In the genomic region with DNA sequence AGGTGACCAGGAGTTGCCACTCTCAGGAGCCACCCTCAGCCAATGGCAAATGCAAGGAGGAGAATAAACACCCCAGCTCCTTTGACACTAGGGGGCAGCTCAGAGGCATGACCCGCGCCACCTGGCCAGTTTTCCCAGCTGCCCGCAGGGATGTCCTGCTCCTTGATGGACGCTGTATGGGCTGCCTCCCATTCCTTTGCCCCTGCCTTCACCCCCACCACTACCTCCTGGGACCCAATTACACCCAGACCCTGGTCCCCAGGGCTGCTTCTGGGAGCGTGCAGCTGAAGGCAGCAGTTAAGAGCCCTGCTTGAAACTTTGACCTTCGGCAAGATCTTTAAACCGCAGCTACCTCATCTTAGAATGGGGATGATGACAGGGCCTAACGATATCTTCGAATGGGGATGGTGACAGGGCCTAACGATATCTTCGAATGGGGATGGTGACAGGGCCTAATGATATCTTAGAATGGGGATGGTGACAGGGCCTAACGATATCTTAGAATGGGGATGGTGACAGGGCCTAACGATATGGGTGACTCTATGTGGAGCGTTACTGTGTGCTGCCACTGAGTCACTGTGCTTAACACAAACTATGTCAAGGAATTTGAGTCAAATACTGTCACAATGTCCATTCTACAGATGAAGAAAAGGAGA, we compare ENCODE assay signal across 16 cellular contexts.
DNase-seq lines count a peak whose midpoint lies in the region; ATAC-seq, FAIRE-seq and TF ChIP-seq lines count a peak whose summit lies in the region.
"Had no signal": no experiment of that assay in that cellular context is flagged by ENCODE, and none has a peak within 500 bp of the region (broad histone marks: within the 10 kb centered on the region; RNA-seq: fewer than 3 reads in every experiment).

No MANE protein-coding gene starts in this region.

- POLR2A ChIA-PET in GM12878 (lab: Charles Lee), result no interaction called here

- no peaks in the 10 kb centered on the region for H3K4me1 ChIP-seq in GM12878 (ENCODE audit: control insufficient read depth, insufficient read depth, low read length)
- no peaks in the 10 kb centered on the region for H3K4me1 ChIP-seq in liver (ENCODE audit: control insufficient read depth in 4 of 4, insufficient read depth in 4 of 4, low read length in 3 of 4)
- no peaks in the 10 kb centered on the region for H3K4me1 ChIP-seq in esophagus squamous epithelium

- WGBS in GM12878 (ENCODE audit: insufficient coverage, insufficient replicate concordance, low lambda C conversion rate, missing lambda C conversion rate), result 59% methylated on average over 14 of the region's 14 CpGs
- WGBS in liver, result 77% methylated on average over 14 of the region's 14 CpGs
- WGBS in esophagus squamous epithelium, 2 donors, result 92 to 95% methylated on average over 7 to 8 of the region's 14 CpGs

- no peak for TF ChIP-seq EP300 in GM12878 (IDR thresholded peaks at IDR 0.05; ENCODE audit: borderline replicate concordance in 1 of 2, control insufficient read depth in 1 of 2, low read depth in 2 of 2, low read length in 2 of 2)

- H3K4me3 ChIP-seq in GM06990 (replicated peaks; ENCODE audit: low read depth, low read length) (no peak overlapping the region), GM12878 (no peak overlapping the region), liver (ENCODE audit: low read depth in 1 of 3, low read length in 3 of 3) (no peak overlapping the region), esophagus squamous epithelium (no peak overlapping the region)
- H3K4me3 ChIP-seq: BLaER1 treated with 17β-estradiol and CSF1 and Interleukin-3, amounts not matched to agents 10 nM and 100 nM had no signal

- H3K9me3 ChIP-seq in GM12878 (replicated peaks; ENCODE audit: control insufficient read depth, insufficient read depth, low read length), result no peaks in the 10 kb centered on the region; the same call in 2 of the 3 replicates
- H3K9me3 ChIP-seq in liver (ENCODE audit: control insufficient read depth in 4 of 4, low read length in 3 of 4), result no peaks in the 10 kb centered on the region
- H3K9me3 ChIP-seq in esophagus squamous epithelium, result no peaks in the 10 kb centered on the region
- H3K9me3 ChIP-seq: BLaER1 treated with 17β-estradiol and CSF1 and Interleukin-3, amounts not matched to agents 10 nM and 100 nM had no signal

- H3K27ac ChIP-seq in GM12878 (ENCODE audit: control insufficient read depth, insufficient read depth), result no peak overlapping the region
- no peak overlapping the region for H3K27ac ChIP-seq in liver (ENCODE audit: low read depth in 1 of 2, low read length in 2 of 2)
- H3K27ac ChIP-seq in esophagus squamous epithelium, result no peak overlapping the region
- H3K27ac ChIP-seq: BLaER1 treated with 17β-estradiol and CSF1 and Interleukin-3, amounts not matched to agents 10 nM and 100 nM had no signal

- TF ChIP-seq RAD21 in GM12878 (IDR thresholded peaks at IDR 0.05; ENCODE audit: insufficient read depth, low read depth, low read length) (peak; percentile 30; the same call in 1 of the 2 replicates), liver (IDR thresholded peaks at IDR 0.05) (peak; percentile 67 to 74)

- intact Hi-C loops in GM12878 (cut with micrococcal nuclease; ENCODE audit: unreplicated experiment), result no loop called here
- intact Hi-C loops in esophagus squamous epithelium (cut with DNase I), result no loop called here

- ATAC-seq in GM12878 (no peak), GM21367 (IDR thresholded peaks at IDR 0.05; ENCODE audit: unreplicated experiment) (no peak)

- no peak for DNase-seq in GM06990 (ENCODE audit: extremely low read depth, insufficient read length)
- peak; percentile 3 for DNase-seq in HT-29 (ENCODE audit: low spot score)
- DNase-seq in GM12878 (ENCODE audit: low read depth, low spot score), result no peak
- DNase-seq in NCI-H2227 treated with DMSO at 0.1 percent for 48 hours (lab: John Stamatoyannopoulos, UW), result no peak
- DNase-seq in esophagus squamous epithelium (lab: John Stamatoyannopoulos, UW), result no peak
- DNase-seq in stimulated activated CD4-positive, alpha-beta T cell treated with anti-CD3 and anti-CD28 coated beads, Interleukin-4, amount 100 ng/mL, for 24 hours, result no peak
- DNase-seq: activated CD4-positive, alpha-beta T cell treated with anti-CD3 and anti-CD28 coated beads, Interleukin-2, amount 50 U/mL, for 48 hours; KG1; naive B cell; NCI-H2107; T-helper 2 cell had no signal

- H3K27me3 ChIP-seq in GM06990 (replicated peaks; ENCODE audit: control insufficient read depth, insufficient read depth, low read length) (no peaks in the 10 kb centered on the region), GM12878 (replicated peaks in 1 of 2; ENCODE audit: control insufficient read depth in 2 of 2, insufficient read depth in 2 of 2, low read length in 1 of 2) (no peaks in the 10 kb centered on the region), liver (ENCODE audit: control insufficient read depth in 4 of 4, insufficient read depth in 4 of 4, low read length in 3 of 4) (no peaks in the 10 kb centered on the region), esophagus squamous epithelium (peaks cover 0 to 11% (median 0%) of the 10 kb centered on the region in 4 donors)
- H3K27me3 ChIP-seq: BLaER1 treated with 17β-estradiol and CSF1 and Interleukin-3, amounts not matched to agents 10 nM and 100 nM had no signal

- SMC1A ChIA-PET in GM12878 (lab: Charles Lee; ENCODE audit: uncharacterized antibody, unreplicated experiment), result interaction anchor here (1.8 kb wide), 1 partner anchor 12 kb away, joined by 3 read pairs; no protein-coding TSS in a partner anchor

- no peak for TF ChIP-seq POLR2A in GM12878 (IDR thresholded peaks at IDR 0.05; ENCODE audit: low read depth, low read length)
- TF ChIP-seq POLR2A in esophagus squamous epithelium (IDR thresholded peaks at IDR 0.05), result no peak

- H3K79me2 ChIP-seq in GM12878 (ENCODE audit: control insufficient read depth, insufficient read depth, low read length), result no peaks in the 10 kb centered on the region

- CTCF ChIA-PET in GM12878 (lab: Yijun Ruan, JAX), result interaction anchor here (0.7 to 1.5 kb wide), 9 partner anchors 11 to 684 kb away, joined by 3 to 6 read pairs (median 3); no protein-coding TSS in a partner anchor

- FAIRE-seq in GM12878 (lab: Jason Lieb, UNC), result no peak
- FAIRE-seq: astrocyte, keratinocyte had no signal

- H3K9ac ChIP-seq in GM12878 (ENCODE audit: control insufficient read depth, insufficient read depth, low read length) (no peak overlapping the region), liver (ENCODE audit: low read depth in 1 of 2, low read length in 2 of 2) (no peak overlapping the region)
- H3K9ac ChIP-seq: BLaER1 treated with 17β-estradiol and CSF1 and Interleukin-3, amounts not matched to agents 10 nM and 100 nM had no signal

- no peaks in the 10 kb centered on the region for H3K36me3 ChIP-seq in GM06990 (ENCODE audit: control insufficient read depth, insufficient read depth, low read length)
- H3K36me3 ChIP-seq in GM12878 (ENCODE audit: control insufficient read depth in 2 of 2, insufficient read depth in 2 of 2, low read length in 1 of 2), result no peaks in the 10 kb centered on the region
- H3K36me3 ChIP-seq in liver (ENCODE audit: control insufficient read depth in 4 of 4, insufficient read depth in 3 of 4, low read depth in 1 of 4, low read length in 3 of 4), result no peaks in the 10 kb centered on the region
- H3K36me3 ChIP-seq in esophagus squamous epithelium, result no peaks in the 10 kb centered on the region
- H3K36me3 ChIP-seq: BLaER1 treated with 17β-estradiol and CSF1 and Interleukin-3, amounts not matched to agents 10 nM and 100 nM had no signal

- in situ Hi-C loops in GM12878 (cut with MboI), result no loop called here

- TF ChIP-seq CTCF in GM06990 (IDR thresholded peaks at IDR 0.05; ENCODE audit: insufficient read depth, low read length, poor library complexity, severe bottlenecking) (peak; percentile 40), GM12878 (IDR thresholded peaks at IDR 0.05 in 2 of 3, conservative IDR thresholded peaks at IDR 0.05 in 1 of 3; ENCODE audit: control insufficient read depth in 2 of 3, extremely low read depth in 1 of 3, insufficient read depth in 1 of 3, low read depth in 3 of 3, low read length in 3 of 3) (peak in 2 of 3 experiments; percentile 19 to 20; a peak in 1 of 6 replicates), liver (IDR thresholded peaks at IDR 0.05; ENCODE audit: low read depth, low read length, missing input control) (no peak), esophagus squamous epithelium (IDR thresholded peaks at IDR 0.05) (no peak)

- no peak overlapping the region for H3K4me2 ChIP-seq in GM12878 (ENCODE audit: control insufficient read depth, insufficient read depth)

- no peak overlapping the region for H2AFZ ChIP-seq in GM12878 (ENCODE audit: control insufficient read depth, low read depth, low read length)

- RAD21 ChIA-PET in GM12878 (lab: Charles Lee; ENCODE audit: unreplicated experiment), result interaction anchor here (1.1 kb wide), 1 partner anchor 462 kb away, joined by 3 read pairs; no protein-coding TSS in a partner anchor

- no peaks in the 10 kb centered on the region for H4K20me1 ChIP-seq in GM12878 (ENCODE audit: control insufficient read depth, insufficient read depth)
- H4K20me1 ChIP-seq: BLaER1 treated with 17β-estradiol and CSF1 and Interleukin-3, amounts not matched to agents 10 nM and 100 nM had no signal

- no TSS peak for BruUV-seq in GM12878 (replicated peaks; lab: Mats Ljungman, UMichigan)

TF ChIP-seq in GM12878, 131 proteins besides CTCF, POLR2A, EP300 and RAD21 (continues in another document):
- TF ChIP-seq TARDBP (IDR thresholded peaks at IDR 0.05; ENCODE audit: borderline replicate concordance) (no peak), CREM (IDR thresholded peaks at IDR 0.05; ENCODE audit: low read depth) (no peak), HDAC2 (IDR thresholded peaks at IDR 0.05) (no peak), HDAC6 (IDR thresholded peaks at IDR 0.05; ENCODE audit: unreplicated experiment) (no peak), MTA2 (IDR thresholded peaks at IDR 0.05; ENCODE audit: low read depth) (no peak), POLR2AphosphoS5 (IDR thresholded peaks at IDR 0.05; ENCODE audit: low read length) (no peak), RFX5 (IDR thresholded peaks at IDR 0.05; ENCODE audit: low read depth, low read length) (no peak), RB1 (IDR thresholded peaks at IDR 0.05; ENCODE audit: borderline replicate concordance) (no peak), SMARCA5 (IDR thresholded peaks at IDR 0.05) (no peak)

TF ChIP-seq in liver, 16 proteins besides CTCF, POLR2A, EP300 and RAD21:
- TF ChIP-seq FOXA2 (IDR thresholded peaks at IDR 0.05) (no peak), NR2F2 (IDR thresholded peaks at IDR 0.05) (no peak), GABPA (IDR thresholded peaks at IDR 0.05 in 1 of 2, conservative IDR thresholded peaks at IDR 0.05 in 1 of 2) (no peak), JUND (IDR thresholded peaks at IDR 0.05) (no peak), RXRA (IDR thresholded peaks at IDR 0.05) (no peak)
- TF ChIP-seq, protein P1, sequence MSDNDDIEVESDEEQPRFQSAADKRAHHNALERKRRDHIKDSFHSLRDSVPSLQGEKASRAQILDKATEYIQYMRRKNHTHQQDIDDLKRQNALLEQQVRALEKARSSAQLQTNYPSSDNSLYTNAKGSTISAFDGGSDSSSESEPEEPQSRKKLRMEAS (IDR thresholded peaks at IDR 0.05), result no peak

Comparison
In these comparisons a context has a peak if more than half of its experiments do, and no peak if none do; other contexts are left out.
1. CTCF ChIP-seq: peak in GM06990 (single experiment) and GM12878 (2 of 3); none in liver (single experiment) and esophagus squamous epithelium (0 of 6).